1 cellular context compared by ENCODE assay signal in the genomic region with DNA sequence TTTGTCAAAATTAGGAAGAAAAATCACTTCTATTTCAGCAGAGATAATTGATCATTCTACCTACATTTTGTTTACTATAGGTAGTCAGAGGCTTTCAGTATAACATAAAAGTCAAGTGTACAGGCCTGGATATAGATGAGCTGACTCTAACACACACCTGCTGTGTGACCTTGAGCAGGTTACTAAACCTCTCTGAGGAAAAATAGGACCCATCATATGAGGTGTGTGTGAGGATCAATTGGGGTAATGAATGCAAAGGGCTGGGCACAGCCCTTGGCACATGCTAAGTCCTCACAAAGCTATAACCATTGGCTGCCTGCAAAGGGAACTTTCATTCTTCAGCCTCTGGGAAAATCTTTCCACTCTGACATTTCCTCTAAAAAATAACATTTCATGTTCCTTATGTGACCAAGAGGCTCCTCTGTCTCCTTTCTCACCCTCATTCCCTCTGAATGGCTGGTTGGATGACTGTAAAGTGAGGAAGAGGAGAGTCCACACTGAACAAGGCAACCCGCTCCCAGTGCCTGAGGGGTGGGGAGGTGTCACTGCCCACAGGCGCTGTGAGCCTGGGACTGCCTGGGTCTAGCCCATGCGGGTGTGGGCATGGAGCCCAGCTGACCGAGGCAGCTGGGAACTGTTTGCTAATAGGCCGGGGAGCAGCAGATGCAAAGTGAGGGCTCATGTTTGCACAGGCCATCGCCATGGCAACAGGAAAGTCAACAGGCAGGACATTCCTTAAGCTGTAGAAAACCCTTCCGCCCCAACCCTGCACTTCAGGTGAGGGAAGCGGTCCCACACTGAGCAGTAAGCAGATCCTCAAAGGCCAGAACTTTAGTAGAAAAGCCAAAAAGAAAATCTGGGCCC.
TF ChIP-seq lines count a peak whose summit lies in the region.

No MANE protein-coding gene starts in this region.

TF ChIP-seq in SK-N-SH, 30 proteins besides CTCF, POLR2A, EP300 and RAD21 (continued from another document):
- TF ChIP-seq USF1 (IDR thresholded peaks at IDR 0.05; ENCODE audit: borderline replicate concordance, low read depth) (0 out of 2 replicates have a peak, but pooled peaks have one; percentile 17), FOSL2 (IDR thresholded peaks at IDR 0.05; ENCODE audit: borderline replicate concordance, low read depth) (no peak), JUND (IDR thresholded peaks at IDR 0.05) (no peak), NFIC (IDR thresholded peaks at IDR 0.05; ENCODE audit: borderline replicate concordance) (peak; percentile 68), ELF1 (IDR thresholded peaks at IDR 0.05) (no peak), POLR2AphosphoS5 (IDR thresholded peaks at IDR 0.05; ENCODE audit: low read depth, low read length) (no peak), SMC3 (IDR thresholded peaks at IDR 0.05; ENCODE audit: low read depth, low read length) (no peak), SIN3A (IDR thresholded peaks at IDR 0.05; ENCODE audit: borderline replicate concordance, low read depth, low read length) (peak; percentile 73; the same call in 1 of the 2 replicates), GABPA (IDR thresholded peaks at IDR 0.05; ENCODE audit: low read depth) (no peak), TCF12 (IDR thresholded peaks at IDR 0.05) (peak; percentile 75), YY1 (IDR thresholded peaks at IDR 0.05; ENCODE audit: low read depth) (no peak), PBX3 (IDR thresholded peaks at IDR 0.05) (peak; percentile 37; the same call in 1 of the 2 replicates), TAF1 (IDR thresholded peaks at IDR 0.05; ENCODE audit: borderline replicate concordance, low read depth, low read length) (no peak), USF2 (IDR thresholded peaks at IDR 0.05; ENCODE audit: borderline replicate concordance, low read depth, low read length) (no peak), TEAD4 (IDR thresholded peaks at IDR 0.05; ENCODE audit: borderline replicate concordance, insufficient read depth) (no peak), RXRA (IDR thresholded peaks at IDR 0.05; ENCODE audit: borderline replicate concordance, low read depth) (no peak)
- TF ChIP-seq, protein P1, sequence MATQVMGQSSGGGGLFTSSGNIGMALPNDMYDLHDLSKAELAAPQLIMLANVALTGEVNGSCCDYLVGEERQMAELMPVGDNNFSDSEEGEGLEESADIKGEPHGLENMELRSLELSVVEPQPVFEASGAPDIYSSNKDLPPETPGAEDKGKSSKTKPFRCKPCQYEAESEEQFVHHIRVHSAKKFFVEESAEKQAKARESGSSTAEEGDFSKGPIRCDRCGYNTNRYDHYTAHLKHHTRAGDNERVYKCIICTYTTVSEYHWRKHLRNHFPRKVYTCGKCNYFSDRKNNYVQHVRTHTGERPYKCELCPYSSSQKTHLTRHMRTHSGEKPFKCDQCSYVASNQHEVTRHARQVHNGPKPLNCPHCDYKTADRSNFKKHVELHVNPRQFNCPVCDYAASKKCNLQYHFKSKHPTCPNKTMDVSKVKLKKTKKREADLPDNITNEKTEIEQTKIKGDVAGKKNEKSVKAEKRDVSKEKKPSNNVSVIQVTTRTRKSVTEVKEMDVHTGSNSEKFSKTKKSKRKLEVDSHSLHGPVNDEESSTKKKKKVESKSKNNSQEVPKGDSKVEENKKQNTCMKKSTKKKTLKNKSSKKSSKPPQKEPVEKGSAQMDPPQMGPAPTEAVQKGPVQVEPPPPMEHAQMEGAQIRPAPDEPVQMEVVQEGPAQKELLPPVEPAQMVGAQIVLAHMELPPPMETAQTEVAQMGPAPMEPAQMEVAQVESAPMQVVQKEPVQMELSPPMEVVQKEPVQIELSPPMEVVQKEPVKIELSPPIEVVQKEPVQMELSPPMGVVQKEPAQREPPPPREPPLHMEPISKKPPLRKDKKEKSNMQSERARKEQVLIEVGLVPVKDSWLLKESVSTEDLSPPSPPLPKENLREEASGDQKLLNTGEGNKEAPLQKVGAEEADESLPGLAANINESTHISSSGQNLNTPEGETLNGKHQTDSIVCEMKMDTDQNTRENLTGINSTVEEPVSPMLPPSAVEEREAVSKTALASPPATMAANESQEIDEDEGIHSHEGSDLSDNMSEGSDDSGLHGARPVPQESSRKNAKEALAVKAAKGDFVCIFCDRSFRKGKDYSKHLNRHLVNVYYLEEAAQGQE (IDR thresholded peaks at IDR 0.05; ENCODE audit: low read depth, low read length) = no peak
